ENCODE assay signal across 21 cellular contexts in the genomic region with DNA sequence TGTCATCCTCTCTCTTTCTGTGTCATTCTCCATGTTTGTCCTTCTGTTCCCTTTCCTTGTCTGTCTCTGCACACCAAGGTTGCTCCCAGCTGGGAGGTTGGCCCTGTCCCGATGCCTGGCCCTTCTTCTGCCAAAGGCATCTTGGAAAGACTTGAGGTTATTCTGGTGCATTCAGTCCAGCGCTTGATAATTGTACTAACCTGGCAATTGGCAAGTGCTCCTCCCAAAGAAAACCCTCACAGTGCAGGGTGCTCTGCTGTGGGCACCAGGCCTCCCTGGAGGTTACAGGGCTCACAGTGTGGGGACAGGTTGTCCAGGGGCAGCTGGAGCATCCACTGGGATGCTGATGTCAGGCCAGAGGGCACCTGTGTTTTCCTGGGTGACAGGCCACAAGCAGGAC.
"Had no signal": no experiment of that assay in that cellular context is flagged by ENCODE, and none has a peak within 500 bp of the region (broad histone marks: within the 10 kb centered on the region; RNA-seq: fewer than 3 reads in every experiment).

No MANE protein-coding gene starts in this region.

- H3K9me3 ChIP-seq: adrenal gland, mucosa of descending colon, testis, upper lobe of left lung had no signal

- H3K27me3 Mint-ChIP-seq: activated CD4-positive, alpha-beta T cell treated with anti-CD3 and anti-CD28 coated beads, Interleukin-2, amount 10 ng/mL, durations not matched to agents 24 days and 14 days; activated T-cell treated with anti-CD3 and anti-CD28 coated beads, Interleukin-2, amount 50 U/mL, for 24 hours; naive B cell had no signal

- H3K4me2 ChIP-seq: smooth muscle cell had no signal

- H3K27ac Mint-ChIP-seq: activated CD4-positive, alpha-beta T cell treated with anti-CD3 and anti-CD28 coated beads, Interleukin-2, amount 10 ng/mL, durations not matched to agents 24 days and 14 days; activated CD8-positive, alpha-beta T cell treated with anti-CD3 and anti-CD28 coated beads, Interleukin-2, amount 10 ng/mL, durations not matched to agents 7 days and 5 days; activated naive CD4-positive, alpha-beta T cell treated with anti-CD3 and anti-CD28 coated beads, Interleukin-2, amount 50 U/mL, for 72 hours; activated T-cell treated with anti-CD3 and anti-CD28 coated beads, Interleukin-2, amount 50 U/mL, for 24 hours; effector memory CD8-positive, alpha-beta T cell; immature natural killer cell; naive B cell; progenitor cell of endocrine pancreas; stimulated activated effector memory CD8-positive, alpha-beta T cell treated with anti-CD3 and anti-CD28 coated beads, Interleukin-12 subunit alpha, Interleukin-12 subunit beta, amount 100 ng/mL, for 72 hours had no signal

- H3K36me3 Mint-ChIP-seq: activated naive CD4-positive, alpha-beta T cell treated with anti-CD3 and anti-CD28 coated beads, Interleukin-2, amount 50 U/mL, for 72 hours; immature natural killer cell; naive B cell; stimulated activated effector memory CD8-positive, alpha-beta T cell treated with anti-CD3 and anti-CD28 coated beads, Interleukin-12 subunit alpha, Interleukin-12 subunit beta, amount 100 ng/mL, for 72 hours had no signal

- H3K4me3 Mint-ChIP-seq: activated CD4-positive, alpha-beta T cell treated with anti-CD3 and anti-CD28 coated beads, Interleukin-2, amount 10 ng/mL, durations not matched to agents 24 days and 14 days; activated CD8-positive, alpha-beta T cell treated with anti-CD3 and anti-CD28 coated beads, Interleukin-2, amount 10 ng/mL, durations not matched to agents 7 days and 5 days; activated T-cell treated with anti-CD3 and anti-CD28 coated beads, Interleukin-2, amount 50 U/mL, for 24 hours; effector memory CD8-positive, alpha-beta T cell; immature natural killer cell; stimulated activated effector memory CD8-positive, alpha-beta T cell treated with anti-CD3 and anti-CD28 coated beads, Interleukin-12 subunit alpha, Interleukin-12 subunit beta, amount 100 ng/mL, for 72 hours had no signal

- H3K9me3 Mint-ChIP-seq: activated CD4-positive, alpha-beta T cell treated with anti-CD3 and anti-CD28 coated beads, Interleukin-2, amount 10 ng/mL, durations not matched to agents 24 days and 14 days; activated naive CD4-positive, alpha-beta T cell treated with anti-CD3 and anti-CD28 coated beads, Interleukin-2, amount 50 U/mL, for 72 hours; activated T-cell treated with anti-CD3 and anti-CD28 coated beads, Interleukin-2, amount 50 U/mL, for 24 hours; effector memory CD8-positive, alpha-beta T cell; immature natural killer cell; naive B cell; stimulated activated effector memory CD8-positive, alpha-beta T cell treated with anti-CD3 and anti-CD28 coated beads, Interleukin-12 subunit alpha, Interleukin-12 subunit beta, amount 100 ng/mL, for 72 hours had no signal

- H3K27ac ChIP-seq: adrenal gland, upper lobe of left lung had no signal

- DNase-seq: activated CD4-positive, alpha-beta T cell treated with anti-CD3 and anti-CD28 coated beads, Interleukin-2, amount 10 ng/mL, durations not matched to agents 24 days and 14 days; activated CD8-positive, alpha-beta T cell treated with anti-CD3 and anti-CD28 coated beads, Interleukin-2, amount 10 ng/mL, durations not matched to agents 7 days and 5 days; activated T-cell treated with anti-CD3 and anti-CD28 coated beads, Interleukin-2, amount 50 U/mL, for 24 hours; dermis blood vessel endothelial cell; effector memory CD8-positive, alpha-beta T cell; immature natural killer cell; kidney glomerular epithelial cell; mesenchymal stem cell; mucosa of descending colon; naive B cell; stimulated activated CD4-positive, alpha-beta T cell treated with anti-CD3 and anti-CD28 coated beads, Interleukin-4, amount 100 ng/mL, for 24 hours; T-helper 1 cell; T-helper 9 cell; testis; upper lobe of left lung had no signal

- H3K36me3 ChIP-seq: adrenal gland, upper lobe of left lung had no signal

- H3K27me3 ChIP-seq: adrenal gland, testis, upper lobe of left lung had no signal

- H3K4me1 Mint-ChIP-seq: activated CD4-positive, alpha-beta T cell treated with anti-CD3 and anti-CD28 coated beads, Interleukin-2, amount 10 ng/mL, durations not matched to agents 24 days and 14 days; immature natural killer cell; naive B cell; stimulated activated effector memory CD8-positive, alpha-beta T cell treated with anti-CD3 and anti-CD28 coated beads, Interleukin-12 subunit alpha, Interleukin-12 subunit beta, amount 100 ng/mL, for 72 hours had no signal

- ATAC-seq: activated CD8-positive, alpha-beta T cell treated with anti-CD3 and anti-CD28 coated beads, Interleukin-2, amount 10 ng/mL, durations not matched to agents 7 days and 5 days; activated naive CD4-positive, alpha-beta T cell treated with anti-CD3 and anti-CD28 coated beads, Interleukin-2, amount 50 U/mL, for 72 hours; effector memory CD8-positive, alpha-beta T cell; mucosa of descending colon; SK-N-SH treated with all-trans-retinoic acid at 6 μM for 48 hours had no signal

- H3K4me3 ChIP-seq: adrenal gland, mucosa of descending colon, smooth muscle cell, testis, upper lobe of left lung had no signal
